In the genomic region with DNA sequence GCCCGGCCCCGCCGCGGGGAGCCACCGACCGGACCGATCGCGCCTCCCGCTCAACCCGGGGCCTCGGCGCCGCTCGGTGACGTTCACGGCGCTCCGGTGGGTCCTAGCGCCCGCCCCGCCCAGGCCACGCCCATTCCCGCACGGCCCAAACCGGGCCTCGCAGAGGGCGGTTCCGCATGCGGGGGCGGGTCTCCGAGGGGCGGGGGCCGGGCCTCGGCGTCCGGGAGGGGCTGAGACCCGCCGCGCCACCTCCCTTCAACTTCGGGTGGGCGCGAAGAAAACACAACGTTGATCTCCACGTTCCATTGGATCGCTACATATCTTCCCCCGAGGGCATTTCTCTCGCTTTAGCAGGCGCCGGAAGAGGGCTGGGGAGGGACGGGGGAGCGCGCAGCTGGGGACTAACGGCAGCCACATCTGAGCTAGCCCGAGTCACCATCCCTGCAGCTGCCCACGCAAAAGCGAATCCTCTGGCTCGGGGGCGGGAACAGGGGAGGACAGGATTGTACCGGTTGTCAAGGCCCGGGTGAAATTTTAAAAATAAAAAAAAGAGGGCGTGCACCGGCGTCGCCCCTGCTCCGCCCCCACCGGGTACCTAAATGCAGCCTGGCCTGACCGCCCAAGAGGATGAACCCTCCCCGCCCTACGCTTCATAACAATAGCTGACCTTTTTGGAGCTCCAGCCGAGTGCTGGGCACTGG, we compare ENCODE assay signal across 8 cellular contexts. TPM values are rescaled to one million over a fixed set of nuclear protein-coding genes. Genes with fewer than 3 reads are reported as not detected.
DNase-seq lines count a peak whose midpoint lies in the region; ATAC-seq and TF ChIP-seq lines count a peak whose summit lies in the region.

Gene MAD2L2 (minus strand): TSS at position 78 of the 701 bp plus-strand sequence. CDS start 547 bp downstream, outside the sequence.

- H3K4me3 ChIP-seq in NB4 (ENCODE audit: low read depth, low read length): peak within 1 kb of the TSS; percentile 81
- peak within 1 kb of the TSS; percentile 85 for H3K4me3 ChIP-seq in psoas muscle

- peak within 1 kb of the TSS; percentile 93 for H3K4me3 Mint-ChIP-seq in T-helper 17 cell

- no peak for TF ChIP-seq CTCF in GM10266 (IDR thresholded peaks at IDR 0.05; ENCODE audit: control insufficient read depth, insufficient read depth, low read depth, missing control alignments)
- no peak for TF ChIP-seq CTCF in NB4 (IDR thresholded peaks at IDR 0.05; ENCODE audit: low read depth, low read length)
- no peak for TF ChIP-seq CTCF in psoas muscle (IDR thresholded peaks at IDR 0.05)

- CTCF ChIA-PET in HEK293T (lab: Yijun Ruan, JAX): interaction anchor here (0.6 to 1.9 kb wide), 6 partner anchors 12 to 104 kb away, joined by 3 to 6 read pairs (median 4); partner anchors contain the start of gene FBXO6

- H3K4me1 ChIP-seq in psoas muscle: peaks cover 7% of the 10 kb centered on the region

- 0 to 1% (median 1%) methylated on average over 49 to 71 of the region's 71 CpGs for WGBS in psoas muscle, 3 donors

- ATAC-seq in T-helper 17 cell (peak; percentile 95), left ventricle myocardium superior (peak; percentile 98), psoas muscle (peak; percentile 95 to 99 (median 98))

- intact Hi-C loops in left ventricle myocardium superior (cut with micrococcal nuclease): no loop called here
- intact Hi-C loops in psoas muscle (cut with DNase I): no loop called here

- H3K36me3 ChIP-seq in psoas muscle (ENCODE audit: insufficient read depth in 1 of 2, low read depth in 1 of 2): peaks cover 0 to 10% of the 10 kb centered on the region in 2 donors

- H3K27me3 Mint-ChIP-seq in T-helper 17 cell: no peaks in the 10 kb centered on the region

- H3K9me3 ChIP-seq in T-helper 17 cell (ENCODE audit: control insufficient read depth, low read length, poor library complexity, severe bottlenecking) (no peaks in the 10 kb centered on the region), psoas muscle (no peaks in the 10 kb centered on the region)

- H3K4me1 Mint-ChIP-seq in T-helper 17 cell: peaks cover 18% of the 10 kb centered on the region

- DNase-seq in GM10266 (ENCODE audit: extremely low spot score) (peak; percentile 97), HEK293T (ENCODE audit: extremely low spot score) (peak; percentile 91), NB4 (ENCODE audit: low read depth) (peak; percentile 96), T-helper 17 cell (peak; percentile 84 to 96 (median 90)), amniotic stem cell (lab: John Stamatoyannopoulos, UW) (peak; percentile 73), left ventricle myocardium superior (peak; percentile 94), psoas muscle (peak; percentile 90 to 94), ureter (ENCODE audit: low spot score) (peak; percentile 86)

- peak; percentile 62 for TF ChIP-seq POLR2A in NB4 (IDR thresholded peaks at IDR 0.05; ENCODE audit: extremely low read depth, insufficient read length)

- peak within 1 kb of the TSS; percentile 85 for H3K27ac ChIP-seq in psoas muscle

- H3K36me3 Mint-ChIP-seq in T-helper 17 cell (ENCODE audit: low read depth): peaks cover 2% of the 10 kb centered on the region

- POLR2A ChIA-PET in HEK293T (lab: Yijun Ruan, JAX): interaction anchor here (0.8 to 2.2 kb wide), 10 partner anchors 9 to 55 kb away, joined by 3 to 16 read pairs (median 3); partner anchors contain the start of genes AGTRAP and DRAXIN

- H3K27me3 ChIP-seq in psoas muscle (ENCODE audit: insufficient read depth in 3 of 3, low read length in 2 of 3): no peaks in the 10 kb centered on the region

- peak within 1 kb of the TSS; percentile 86 for H3K27ac Mint-ChIP-seq in T-helper 17 cell

TF ChIP-seq in HEK293T, 16 proteins besides CTCF, POLR2A, EP300 and RAD21:
- TF ChIP-seq FOXM1 (IDR thresholded peaks at IDR 0.05; ENCODE audit: borderline replicate concordance) (peak; percentile 83), NFRKB (IDR thresholded peaks at IDR 0.05) (no peak)

RNA-seq across cellular contexts. Expression of gene MAD2L2, which starts in this region (rescaled TPM):
- 10 to 100 TPM; 23.2 to 28.1 TPM for total RNA-seq in T-helper 17 cell
- total RNA-seq in left ventricle myocardium superior: 21.8 TPM
- 10 to 100 TPM; 25.9 to 39.0 (median 28.8) TPM for total RNA-seq in psoas muscle
- polyA plus RNA-seq in psoas muscle: 10 to 100 TPM; 39.1 to 61.8 (median 40.5) TPM
- total RNA-seq in ureter: 16.6 TPM

Comparison
In these comparisons a context has a peak if more than half of its experiments do, and no peak if none do; other contexts are left out.
1. Peak in every context shown above with its lines: DNase-seq, ATAC-seq, H3K4me3 ChIP-seq and H3K27ac ChIP-seq.